Comparison of ENCODE assay signal across 31 cellular contexts in genomic region chr9:94148419-94148818, GRCh38.
"Had no signal": no experiment of that assay in that cellular context is flagged by ENCODE, and none has a peak within 500 bp of the region (broad histone marks: within the 10 kb centered on the region; RNA-seq: fewer than 3 reads in every experiment).

No MANE protein-coding gene starts in this region.

- H3K9ac ChIP-seq: SK-N-SH had no signal

- H3K36me3 ChIP-seq: ascending aorta, SJCRH30 had no signal

- H3K9me2 ChIP-seq: SK-N-SH had no signal

- H3K27ac ChIP-seq: ascending aorta, body of pancreas, SJCRH30, VCaP had no signal

- H3K4me1 ChIP-seq: SJCRH30 had no signal

- H3K4me3 ChIP-seq: ascending aorta, body of pancreas, SJCRH30 had no signal

- H3K9me3 ChIP-seq: ascending aorta, body of pancreas, SJCRH30, SK-N-SH had no signal

- H3K9me3 Mint-ChIP-seq: activated CD4-positive, alpha-beta memory T cell treated with anti-CD3 and anti-CD28 coated beads, Interleukin-2, amount 10 ng/mL, durations not matched to agents 7 days and 5 days; activated naive CD4-positive, alpha-beta T cell treated with anti-CD3 and anti-CD28 coated beads, Interleukin-2, amount 50 U/mL, for 72 hours; activated naive CD8-positive, alpha-beta T cell treated with anti-CD3 and anti-CD28 coated beads, Interleukin-2, amount 50 U/mL, for 24 hours; activated T-helper 1 cell treated with anti-CD3 and anti-CD28 coated beads, Interleukin-12 subunit alpha, Interleukin-12 subunit beta, Interleukin-2, Interleukin-4 antibody, amounts not matched to agents 30 ng/mL and 10 ng/mL and 1 ng/mL, durations not matched to agents 14 hours and 24 hours and 36 hours had no signal

- H3K27ac Mint-ChIP-seq: activated CD4-positive, alpha-beta memory T cell treated with anti-CD3 and anti-CD28 coated beads, Interleukin-2, amount 10 ng/mL, durations not matched to agents 7 days and 5 days; activated CD4-positive, alpha-beta T cell treated with anti-CD3 and anti-CD28 coated beads for 36 hours; activated naive CD4-positive, alpha-beta T cell treated with anti-CD3 and anti-CD28 coated beads, Interleukin-2, amount 50 U/mL, for 72 hours; activated naive CD8-positive, alpha-beta T cell treated with anti-CD3 and anti-CD28 coated beads, Interleukin-2, amount 50 U/mL, for 24 hours; activated T-helper 1 cell treated with anti-CD3 and anti-CD28 coated beads, Interleukin-12 subunit alpha, Interleukin-12 subunit beta, Interleukin-2, Interleukin-4 antibody, amounts not matched to agents 30 ng/mL and 10 ng/mL and 1 ng/mL, durations not matched to agents 14 hours and 24 hours and 36 hours had no signal

- FAIRE-seq: bronchial epithelial cell had no signal

- H3K4me3 Mint-ChIP-seq: activated CD4-positive, alpha-beta memory T cell treated with anti-CD3 and anti-CD28 coated beads, Interleukin-2, amount 10 ng/mL, durations not matched to agents 7 days and 5 days; activated CD4-positive, alpha-beta T cell treated with anti-CD3 and anti-CD28 coated beads for 36 hours; activated naive CD8-positive, alpha-beta T cell treated with anti-CD3 and anti-CD28 coated beads, Interleukin-2, amount 50 U/mL, for 24 hours; activated T-helper 1 cell treated with anti-CD3 and anti-CD28 coated beads, Interleukin-12 subunit alpha, Interleukin-12 subunit beta, Interleukin-2, Interleukin-4 antibody, amounts not matched to agents 30 ng/mL and 10 ng/mL and 1 ng/mL, durations not matched to agents 14 hours and 24 hours and 36 hours had no signal

- H3K27me3 Mint-ChIP-seq: activated CD4-positive, alpha-beta memory T cell treated with anti-CD3 and anti-CD28 coated beads, Interleukin-2, amount 10 ng/mL, durations not matched to agents 7 days and 5 days; activated CD4-positive, alpha-beta T cell treated with anti-CD3 and anti-CD28 coated beads for 36 hours; activated naive CD8-positive, alpha-beta T cell treated with anti-CD3 and anti-CD28 coated beads, Interleukin-2, amount 50 U/mL, for 24 hours had no signal

- H3K4me1 Mint-ChIP-seq: activated CD4-positive, alpha-beta memory T cell treated with anti-CD3 and anti-CD28 coated beads, Interleukin-2, amount 10 ng/mL, durations not matched to agents 7 days and 5 days had no signal

- DNase-seq: activated CD4-positive, alpha-beta memory T cell treated with anti-CD3 and anti-CD28 coated beads, Interleukin-2, amount 10 ng/mL, durations not matched to agents 7 days and 5 days; activated CD4-positive, alpha-beta T cell treated with anti-CD3 and anti-CD28 coated beads for 36 hours; activated CD4-positive, alpha-beta T cell treated with anti-CD3 and anti-CD28 coated beads, Interleukin-2, amount 50 U/mL, for 1 hour; activated CD8-positive, alpha-beta memory T cell treated with anti-CD3 and anti-CD28 coated beads, Interleukin-2, amount 50 U/mL, for 48 hours; activated effector memory CD4-positive, alpha-beta T cell treated with anti-CD3 and anti-CD28 coated beads, Interleukin-2, amount 50 U/mL, for 16 hours; activated naive CD4-positive, alpha-beta T cell treated with Interleukin-2 at 50 U/mL for 16 hours; activated naive CD8-positive, alpha-beta T cell treated with anti-CD3 and anti-CD28 coated beads, Interleukin-2, amount 50 U/mL, for 24 hours; activated T-cell treated with anti-CD3 and anti-CD28 coated beads, Interleukin-2, amount 50 U/mL, for 1 hour; amniotic stem cell; body of pancreas; KG1; NCI-H1092; NCI-H1417; NCI-H1694 treated with DMSO at 0.1 percent for 48 hours; NCI-H2029 treated with DMSO at 0.1 percent for 48 hours; NCI-H345; NCI-H510A; NCI-H526 treated with DMSO at 0.1 percent for 48 hours; NCI-H82; OCI-M1; Right ventricle myocardium superior; RPMI8226; SJCRH30; SK-N-SH; T-helper 1 cell had no signal

- H3K4me2 ChIP-seq: SK-N-SH had no signal

- H3K36me3 Mint-ChIP-seq: activated naive CD4-positive, alpha-beta T cell treated with anti-CD3 and anti-CD28 coated beads, Interleukin-2, amount 50 U/mL, for 72 hours had no signal

- ATAC-seq: activated CD4-positive, alpha-beta T cell treated with anti-CD3 and anti-CD28 coated beads for 36 hours; activated naive CD4-positive, alpha-beta T cell treated with anti-CD3 and anti-CD28 coated beads, Interleukin-2, amount 50 U/mL, for 72 hours; activated naive CD8-positive, alpha-beta T cell treated with anti-CD3 and anti-CD28 coated beads, Interleukin-2, amount 50 U/mL, for 24 hours; body of pancreas; Panc1 had no signal

- H3K27me3 ChIP-seq: ascending aorta, body of pancreas, SJCRH30 had no signal
